Comparison of ENCODE assay signal across 2 cellular contexts in genomic region chr2:20013061-20013721, GRCh38.
TF ChIP-seq lines count a peak whose summit lies in the region.

No MANE protein-coding gene starts in this region.

TF ChIP-seq in SK-N-SH, 30 proteins besides CTCF, POLR2A, EP300 and RAD21 (continued from another document):
- TF ChIP-seq IRF3 (IDR thresholded peaks at IDR 0.05; ENCODE audit: low read depth, low read length) (no peak), MEF2A (IDR thresholded peaks at IDR 0.05; ENCODE audit: borderline replicate concordance, low read depth) (no peak), RFX5 (IDR thresholded peaks at IDR 0.05; ENCODE audit: low read length) (no peak), CHD2 (IDR thresholded peaks at IDR 0.05; ENCODE audit: low read length, partially characterized antibody) (no peak), FOXM1 (IDR thresholded peaks at IDR 0.05; ENCODE audit: low read depth) (no peak), TEAD4 (IDR thresholded peaks at IDR 0.05; ENCODE audit: borderline replicate concordance, insufficient read depth) (no peak), REST (IDR thresholded peaks at IDR 0.05; ENCODE audit: low read depth, low read length) (no peak), NFIC (IDR thresholded peaks at IDR 0.05; ENCODE audit: borderline replicate concordance) (no peak), POLR2AphosphoS5 (IDR thresholded peaks at IDR 0.05; ENCODE audit: low read depth, low read length) (no peak), ELF1 (IDR thresholded peaks at IDR 0.05) (no peak), TCF12 (IDR thresholded peaks at IDR 0.05) (no peak)

TF ChIP-seq in SK-N-SH treated with all-trans-retinoic acid at 6 μM for 48 hours, 23 proteins besides CTCF, POLR2A, EP300 and RAD21 (continued from another document):
- TF ChIP-seq PPARA (CRISPR knock-in tag; IDR thresholded peaks at IDR 0.05; ENCODE audit: borderline replicate concordance): no peak
- no peak for TF ChIP-seq CSRNP3 (CRISPR knock-in tag; IDR thresholded peaks at IDR 0.05)
- TF ChIP-seq ARNTL (CRISPR knock-in tag; IDR thresholded peaks at IDR 0.05; ENCODE audit: borderline replicate concordance, low read depth): no peak
- TF ChIP-seq ZNF70 (CRISPR knock-in tag; IDR thresholded peaks at IDR 0.05): no peak
- TF ChIP-seq OSR1 (CRISPR knock-in tag; IDR thresholded peaks at IDR 0.05): no peak
- TF ChIP-seq CREB5 (CRISPR knock-in tag; IDR thresholded peaks at IDR 0.05; ENCODE audit: low read depth): no peak
- no peak for TF ChIP-seq BACH2 (CRISPR knock-in tag; IDR thresholded peaks at IDR 0.05; ENCODE audit: borderline replicate concordance)
- TF ChIP-seq POU6F1 (CRISPR knock-in tag; IDR thresholded peaks at IDR 0.05; ENCODE audit: borderline replicate concordance, low read depth): no peak
- no peak for TF ChIP-seq RARB (CRISPR knock-in tag; IDR thresholded peaks at IDR 0.05)
- TF ChIP-seq GLIS3 (CRISPR knock-in tag; IDR thresholded peaks at IDR 0.05): no peak
